In genomic region chr10:97708976-97709745, GRCh38 we compare ENCODE assay signal across 8 cellular contexts. TPM values are rescaled to one million over a fixed set of nuclear protein-coding genes. Genes with fewer than 3 reads are reported as not detected.
DNase-seq lines count a peak whose midpoint lies in the region; ATAC-seq and TF ChIP-seq lines count a peak whose summit lies in the region.

No MANE protein-coding gene starts in this region.

- CTCF ChIA-PET in activated CD4-positive, alpha-beta memory T cell treated with anti-CD3 and anti-CD28 coated beads, Interleukin-2, amount 10 ng/mL, durations not matched to agents 7 days and 5 days (lab: Charles Lee) = interaction anchor here (0.7 to 5.4 kb wide), 16 partner anchors 8 to 332 kb away, joined by 3 to 111 read pairs (median 3); partner anchors contain the start of genes AVPI1, SFRP5 and ZFYVE27

- peaks cover 10% of the 10 kb centered on the region for H3K4me1 Mint-ChIP-seq in activated CD4-positive, alpha-beta memory T cell treated with anti-CD3 and anti-CD28 coated beads, Interleukin-2, amount 10 ng/mL, durations not matched to agents 7 days and 5 days
- H3K4me1 Mint-ChIP-seq in neural crest cell = peaks cover 21% of the 10 kb centered on the region

- no peaks in the 10 kb centered on the region for H3K36me3 Mint-ChIP-seq in activated CD4-positive, alpha-beta memory T cell treated with anti-CD3 and anti-CD28 coated beads, Interleukin-2, amount 10 ng/mL, durations not matched to agents 7 days and 5 days (ENCODE audit: low read depth)
- no peaks in the 10 kb centered on the region for H3K36me3 Mint-ChIP-seq in neural crest cell (ENCODE audit: low read depth)

- H3K36me3 ChIP-seq in MG63 = no peaks in the 10 kb centered on the region

- DNase-seq in DMS 273 (lab: John Stamatoyannopoulos, UW; ENCODE audit: unreplicated experiment) (peak; percentile 73), DMS 273 treated with DMSO at 0.1 percent for 48 hours (lab: John Stamatoyannopoulos, UW) (no peak), MG63 (peak; percentile 56), fibroblast of pulmonary artery (ENCODE audit: low read depth) (peak; percentile 87), neural crest cell (ENCODE audit: low read depth, low spot score) (peak; percentile 62)
- peak; percentile 41 for DNase-seq in activated CD4-positive, alpha-beta memory T cell treated with anti-CD3 and anti-CD28 coated beads, Interleukin-2, amount 10 ng/mL, durations not matched to agents 7 days and 5 days

- H3K9me3 ChIP-seq in MG63 = no peaks in the 10 kb centered on the region

- H3K9me3 Mint-ChIP-seq in activated CD4-positive, alpha-beta memory T cell treated with anti-CD3 and anti-CD28 coated beads, Interleukin-2, amount 10 ng/mL, durations not matched to agents 7 days and 5 days = no peaks in the 10 kb centered on the region
- no peaks in the 10 kb centered on the region for H3K9me3 Mint-ChIP-seq in neural crest cell

- POLR2A ChIA-PET in activated CD4-positive, alpha-beta memory T cell treated with anti-CD3 and anti-CD28 coated beads, Interleukin-2, amount 10 ng/mL, durations not matched to agents 7 days and 5 days (lab: Charles Lee) = interaction anchor here (1.1 to 1.6 kb wide), 2 partner anchors 23 to 27 kb away, joined by 3 to 5 read pairs; partner anchors contain the start of genes AVPI1 and ZFYVE27

- H3K27me3 ChIP-seq in MG63 = no peaks in the 10 kb centered on the region

- ATAC-seq in HG03457 (IDR thresholded peaks at IDR 0.05; ENCODE audit: unreplicated experiment) (no peak), HG02588 (IDR thresholded peaks at IDR 0.05; ENCODE audit: unreplicated experiment) (no peak)

- H3K4me3 ChIP-seq in MG63 (no peak overlapping the region), fibroblast of pulmonary artery (replicated peaks; ENCODE audit: low read depth, low read length) (no peak overlapping the region)

- H3K27me3 Mint-ChIP-seq in activated CD4-positive, alpha-beta memory T cell treated with anti-CD3 and anti-CD28 coated beads, Interleukin-2, amount 10 ng/mL, durations not matched to agents 7 days and 5 days = peaks cover 32% of the 10 kb centered on the region
- peaks cover 2% of the 10 kb centered on the region for H3K27me3 Mint-ChIP-seq in neural crest cell (ENCODE audit: low read depth)

- no peak overlapping the region for H3K4me3 Mint-ChIP-seq in activated CD4-positive, alpha-beta memory T cell treated with anti-CD3 and anti-CD28 coated beads, Interleukin-2, amount 10 ng/mL, durations not matched to agents 7 days and 5 days
- peak overlapping the region; percentile 58 for H3K4me3 Mint-ChIP-seq in neural crest cell

- no peak overlapping the region for H3K27ac Mint-ChIP-seq in activated CD4-positive, alpha-beta memory T cell treated with anti-CD3 and anti-CD28 coated beads, Interleukin-2, amount 10 ng/mL, durations not matched to agents 7 days and 5 days
- no peak overlapping the region for H3K27ac Mint-ChIP-seq in neural crest cell (ENCODE audit: unreplicated experiment)

- TF ChIP-seq CTCF in fibroblast of pulmonary artery (IDR thresholded peaks at IDR 0.05; ENCODE audit: low read length, missing control alignments) = peak; percentile 78
- TF ChIP-seq CTCF in neural crest cell (conservative IDR thresholded peaks at IDR 0.05) = peak; percentile 71

RNA-seq across cellular contexts. Expression of gene MARVELD1, which starts 4.4 kb away (rescaled TPM):
- total RNA-seq in MG63 (2014; rRNA removed; shearing (Covaris generic); ENCODE audit: low replicate concordance) = 47.5 and 63.5 TPM in 2 replicates
- total RNA-seq in activated CD4-positive, alpha-beta memory T cell treated with anti-CD3 and anti-CD28 coated beads, Interleukin-2, amount 10 ng/mL, durations not matched to agents 7 days and 5 days = 1 to 10 TPM; 2.5 to 2.7 TPM
- 52.3 and 52.8 TPM in 2 replicates for total RNA-seq in neural crest cell

RNA-seq across cellular contexts. Expression of gene AVPI1, which starts 22.1 kb away (rescaled TPM):
- 14.2 and 20.0 TPM in 2 replicates for total RNA-seq in MG63 (2014; rRNA removed; shearing (Covaris generic); ENCODE audit: low replicate concordance)
- 1 to 10 TPM; 1.8 to 1.9 TPM for total RNA-seq in activated CD4-positive, alpha-beta memory T cell treated with anti-CD3 and anti-CD28 coated beads, Interleukin-2, amount 10 ng/mL, durations not matched to agents 7 days and 5 days
- 2.4 and 3.3 TPM in 2 replicates for total RNA-seq in neural crest cell

RNA-seq across cellular contexts. Expression of gene ZFYVE27, which starts 27.8 kb away (rescaled TPM):
- 9.2 and 18.2 TPM in 2 replicates for total RNA-seq in MG63 (2014; rRNA removed; shearing (Covaris generic); ENCODE audit: low replicate concordance)
- 10 to 100 TPM; 29.3 to 32.4 TPM for total RNA-seq in activated CD4-positive, alpha-beta memory T cell treated with anti-CD3 and anti-CD28 coated beads, Interleukin-2, amount 10 ng/mL, durations not matched to agents 7 days and 5 days
- 24.6 and 26.9 TPM in 2 replicates for total RNA-seq in neural crest cell

Comparison
In these comparisons a context has a peak if more than half of its experiments do, and no peak if none do; other contexts are left out.
1. RNA of gene MARVELD1, which starts 4.4 kb away (total RNA-seq): 47.5 to 63.5 TPM in MG63 and 52.3 to 52.8 TPM in neural crest cell; 2.5 to 2.7 TPM in activated CD4-positive, alpha-beta memory T cell treated with anti-CD3 and anti-CD28 coated beads, Interleukin-2, amount 10 ng/mL, durations not matched to agents 7 days and 5 days; every median in the first group is over 10 times any median in the second.